1 cellular context compared by ENCODE assay signal in the genomic region with DNA sequence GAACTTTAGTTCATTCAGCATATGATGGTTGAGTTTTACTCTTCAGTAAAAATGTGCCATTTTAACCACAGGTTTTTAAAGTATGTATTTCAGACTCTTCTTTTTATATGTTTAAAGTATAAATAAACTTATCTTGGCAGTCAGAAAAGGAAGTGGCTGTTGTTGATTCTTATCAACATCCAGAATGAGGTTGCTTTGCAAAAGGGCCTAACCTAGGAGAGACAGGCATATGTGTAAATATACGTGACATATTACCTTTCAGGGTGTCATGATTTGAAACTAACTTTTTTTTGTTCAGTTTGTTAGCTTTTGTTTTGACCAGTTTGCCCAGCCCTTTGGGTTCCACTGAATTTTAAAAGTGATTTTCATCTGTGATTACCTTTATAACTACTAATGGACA.
TF ChIP-seq lines count a peak whose summit lies in the region.

No MANE protein-coding gene starts in this region.

TF ChIP-seq in WTC11, 78 proteins besides CTCF, POLR2A, EP300 and RAD21 (continued from another document):
- TF ChIP-seq, protein P1, sequence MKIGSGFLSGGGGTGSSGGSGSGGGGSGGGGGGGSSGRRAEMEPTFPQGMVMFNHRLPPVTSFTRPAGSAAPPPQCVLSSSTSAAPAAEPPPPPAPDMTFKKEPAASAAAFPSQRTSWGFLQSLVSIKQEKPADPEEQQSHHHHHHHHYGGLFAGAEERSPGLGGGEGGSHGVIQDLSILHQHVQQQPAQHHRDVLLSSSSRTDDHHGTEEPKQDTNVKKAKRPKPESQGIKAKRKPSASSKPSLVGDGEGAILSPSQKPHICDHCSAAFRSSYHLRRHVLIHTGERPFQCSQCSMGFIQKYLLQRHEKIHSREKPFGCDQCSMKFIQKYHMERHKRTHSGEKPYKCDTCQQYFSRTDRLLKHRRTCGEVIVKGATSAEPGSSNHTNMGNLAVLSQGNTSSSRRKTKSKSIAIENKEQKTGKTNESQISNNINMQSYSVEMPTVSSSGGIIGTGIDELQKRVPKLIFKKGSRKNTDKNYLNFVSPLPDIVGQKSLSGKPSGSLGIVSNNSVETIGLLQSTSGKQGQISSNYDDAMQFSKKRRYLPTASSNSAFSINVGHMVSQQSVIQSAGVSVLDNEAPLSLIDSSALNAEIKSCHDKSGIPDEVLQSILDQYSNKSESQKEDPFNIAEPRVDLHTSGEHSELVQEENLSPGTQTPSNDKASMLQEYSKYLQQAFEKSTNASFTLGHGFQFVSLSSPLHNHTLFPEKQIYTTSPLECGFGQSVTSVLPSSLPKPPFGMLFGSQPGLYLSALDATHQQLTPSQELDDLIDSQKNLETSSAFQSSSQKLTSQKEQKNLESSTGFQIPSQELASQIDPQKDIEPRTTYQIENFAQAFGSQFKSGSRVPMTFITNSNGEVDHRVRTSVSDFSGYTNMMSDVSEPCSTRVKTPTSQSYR (CRISPR knock-in tag; IDR thresholded peaks at IDR 0.05), result no peak
- no peak for TF ChIP-seq ZNF121 (CRISPR knock-in tag; IDR thresholded peaks at IDR 0.05)
